In the genomic region with DNA sequence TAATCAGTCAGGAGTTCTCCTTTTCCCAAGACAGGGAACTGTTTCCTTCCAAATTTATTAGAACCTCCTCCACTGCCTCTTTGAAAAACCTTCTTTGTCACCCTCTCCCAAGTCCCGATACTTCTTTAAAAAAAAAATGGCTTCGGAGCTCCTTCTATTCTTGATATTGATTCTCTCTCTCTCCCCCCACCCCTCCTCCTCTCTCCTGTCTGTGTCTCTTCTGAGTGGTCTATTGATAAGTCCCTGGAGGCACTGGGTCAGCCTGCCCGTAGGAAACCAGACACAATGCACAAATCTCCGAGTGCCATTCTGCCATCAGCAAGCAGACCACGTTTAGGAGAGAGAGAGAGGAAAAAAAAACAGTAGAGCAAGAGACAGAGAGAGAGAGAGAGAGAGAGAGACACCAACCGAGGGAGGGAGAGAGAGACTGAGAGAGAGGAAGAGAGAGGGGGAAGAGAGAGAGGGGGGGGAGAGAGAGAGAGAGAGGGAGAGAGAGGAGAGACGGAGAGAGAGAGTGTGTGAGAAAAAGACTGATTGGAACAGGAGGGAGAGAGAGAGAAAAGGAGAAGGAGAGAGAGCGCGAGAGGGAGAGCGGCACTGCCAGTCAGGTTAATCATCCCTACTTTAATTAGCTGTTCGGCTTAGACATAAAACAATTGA, we compare ENCODE assay signal across 8 cellular contexts.
DNase-seq lines count a peak whose midpoint lies in the region; ATAC-seq, FAIRE-seq and TF ChIP-seq lines count a peak whose summit lies in the region.

No MANE protein-coding gene starts in this region.

- no peak overlapping the region for H4K91ac ChIP-seq in trophoblast cell (ENCODE audit: low read depth, low read length)

- no peak overlapping the region for H3K14ac ChIP-seq in trophoblast cell (ENCODE audit: low read length)

- peaks cover 14% of the 10 kb centered on the region for H3K4me1 ChIP-seq in GM23338 (ENCODE audit: insufficient read depth)
- H3K4me1 ChIP-seq in trophoblast cell (ENCODE audit: control insufficient read depth in 1 of 2, insufficient read depth in 2 of 2, low read length in 2 of 2) = no peaks in the 10 kb centered on the region

- H3K27me3 ChIP-seq in GM23338 (ENCODE audit: insufficient read depth) (no peaks in the 10 kb centered on the region), trophoblast cell (ENCODE audit: insufficient read depth, low read length) (no peaks in the 10 kb centered on the region)

- no peak overlapping the region for H3K4me3 Mint-ChIP-seq in GM23338

- H3K4me2 ChIP-seq in GM23338 (peak overlapping the region; percentile 91), trophoblast cell (ENCODE audit: low read length) (peak overlapping the region; percentile 55)

- no peak overlapping the region for H3K27ac ChIP-seq in GM23338 (ENCODE audit: low read depth)
- no peak overlapping the region for H3K27ac ChIP-seq in trophoblast cell (ENCODE audit: low read depth, low read length)

- H3K79me2 ChIP-seq in GM23338 (replicated peaks; ENCODE audit: insufficient read depth) (no peaks in the 10 kb centered on the region), trophoblast cell (ENCODE audit: control insufficient read depth, insufficient read depth, low read length, poor library complexity) (no peaks in the 10 kb centered on the region)

- H3K4me1 Mint-ChIP-seq in GM23338 = peaks cover 24% of the 10 kb centered on the region

- no peak overlapping the region for H4K12ac ChIP-seq in trophoblast cell (ENCODE audit: low read depth, low read length)

- no peaks in the 10 kb centered on the region for H3K9me2 ChIP-seq in GM23338 (ENCODE audit: insufficient read depth)

- no peak overlapping the region for H3K9ac ChIP-seq in trophoblast cell (ENCODE audit: low read length)

- no peak overlapping the region for H2AK5ac ChIP-seq in trophoblast cell (ENCODE audit: low read length)

- H2AFZ ChIP-seq in GM23338 (peak overlapping the region; percentile 99), trophoblast cell (ENCODE audit: insufficient read depth, low read length, poor library complexity) (no peak overlapping the region)

- H3F3A ChIP-seq in GM23338 (replicated peaks; ENCODE audit: low read depth) = no peaks in the 10 kb centered on the region

- ATAC-seq in GM23338 (peak; percentile 59), HG03457 (IDR thresholded peaks at IDR 0.05; ENCODE audit: unreplicated experiment) (no peak), HG03175 (IDR thresholded peaks at IDR 0.05; ENCODE audit: unreplicated experiment) (no peak)

- H3K23ac ChIP-seq in trophoblast cell (ENCODE audit: low read length) = no peak overlapping the region

- H3K18ac ChIP-seq in trophoblast cell (ENCODE audit: low read length) = no peak overlapping the region

- H3K4me3 ChIP-seq in GM23338 = peak overlapping the region; percentile 79
- peak overlapping the region; percentile 59 for H3K4me3 ChIP-seq in fibroblast of the aortic adventitia (ENCODE audit: low read depth, low read length)
- no peak overlapping the region for H3K4me3 ChIP-seq in trophoblast cell (ENCODE audit: low read depth, low read length)

- H2BK120ac ChIP-seq in trophoblast cell (ENCODE audit: insufficient read depth, low read length, poor library complexity) = no peak overlapping the region

- WGBS in trophoblast cell (ENCODE audit: extremely low coverage, insufficient coverage, insufficient read length) = 100% methylated on average over 1 of the region's 11 CpGs

- no peak for FAIRE-seq in RCC 7860 (lab: Jason Lieb, UNC)

- DNase-seq in GM23338 (ENCODE audit: low spot score) (peak; percentile 18), NCI-H82 (lab: John Stamatoyannopoulos, UW) (peak; percentile 60), fibroblast of the aortic adventitia (ENCODE audit: low read depth) (peak; percentile 56), trophoblast cell (no peak), CD1c-positive myeloid dendritic cell (ENCODE audit: extremely low spot score) (no peak), RCC 7860 (ENCODE audit: low spot score) (no peak)

- no peak overlapping the region for H3K4ac ChIP-seq in trophoblast cell (ENCODE audit: low read depth, low read length)

- TF ChIP-seq CTCF in GM23338 (conservative IDR thresholded peaks at IDR 0.05; ENCODE audit: low read depth in 2 of 2) = no peak
- TF ChIP-seq CTCF in fibroblast of the aortic adventitia (IDR thresholded peaks at IDR 0.05; ENCODE audit: insufficient read depth, low read length) = no peak

- H3K27ac Mint-ChIP-seq in GM23338 = no peak overlapping the region

- H3K27me3 Mint-ChIP-seq in GM23338 (ENCODE audit: insufficient read depth, low read depth, poor library complexity) = no peaks in the 10 kb centered on the region

- no peak overlapping the region for H2BK5ac ChIP-seq in trophoblast cell (ENCODE audit: low read depth, low read length, poor library complexity)

- no peaks in the 10 kb centered on the region for H3K36me3 ChIP-seq in GM23338 (ENCODE audit: insufficient read depth)
- no peaks in the 10 kb centered on the region for H3K36me3 ChIP-seq in trophoblast cell (ENCODE audit: control insufficient read depth in 1 of 2, insufficient read depth in 2 of 2, low read length in 2 of 2)

- H2BK12ac ChIP-seq in trophoblast cell (ENCODE audit: low read length) = no peak overlapping the region

- H3K9me3 ChIP-seq in trophoblast cell (ENCODE audit: insufficient read depth, low read depth, low read length) = no peaks in the 10 kb centered on the region

- no peaks in the 10 kb centered on the region for H3K36me3 Mint-ChIP-seq in GM23338 (ENCODE audit: low read depth)

- H3K79me1 ChIP-seq in trophoblast cell (ENCODE audit: low read length) = no peaks in the 10 kb centered on the region

- no peaks in the 10 kb centered on the region for H4K20me1 ChIP-seq in GM23338 (replicated peaks; ENCODE audit: insufficient read depth)

- no peak overlapping the region for H4K8ac ChIP-seq in trophoblast cell (ENCODE audit: low read depth, low read length)

- no peaks in the 10 kb centered on the region for H3K9me3 Mint-ChIP-seq in GM23338

TF ChIP-seq in GM23338, 12 proteins besides CTCF, POLR2A, EP300 and RAD21 (continues in another document):
- TF ChIP-seq EZH2 (IDR thresholded peaks at IDR 0.05; ENCODE audit: low read depth, unreplicated experiment) (no peak), CREB1 (CRISPR knock-in tag; IDR thresholded peaks at IDR 0.05; ENCODE audit: low read depth) (no peak), NANOG (IDR thresholded peaks at IDR 0.05; ENCODE audit: borderline replicate concordance) (no peak), ZNF462 (CRISPR knock-in tag; IDR thresholded peaks at IDR 0.05) (no peak), ZNF331 (CRISPR knock-in tag; IDR thresholded peaks at IDR 0.05; ENCODE audit: low read depth) (no peak), EZH2phosphoT487 (IDR thresholded peaks at IDR 0.05; ENCODE audit: unreplicated experiment) (no peak), JUNB (IDR thresholded peaks at IDR 0.05; ENCODE audit: unreplicated experiment) (no peak)

Comparison
In these comparisons a context has a peak if more than half of its experiments do, and no peak if none do; other contexts are left out.
1. DNase-seq: peak in GM23338 (single experiment), NCI-H82 (single experiment) and fibroblast of the aortic adventitia (single experiment); none in trophoblast cell (0 of 2), CD1c-positive myeloid dendritic cell (single experiment) and RCC 7860 (single experiment).